1 cellular context compared by ENCODE assay signal in genomic region chr10:22666287-22667092, GRCh38.
A peak's percentile ranks its signal among the peaks of the same experiment; 100 is the strongest.
TF ChIP-seq lines count a peak whose summit lies in the region.

No MANE protein-coding gene starts in this region.

TF ChIP-seq in K562, 482 proteins besides CTCF, POLR2A, EP300 and RAD21 (continued from another document and continues in another):
- TF ChIP-seq, protein P1, sequence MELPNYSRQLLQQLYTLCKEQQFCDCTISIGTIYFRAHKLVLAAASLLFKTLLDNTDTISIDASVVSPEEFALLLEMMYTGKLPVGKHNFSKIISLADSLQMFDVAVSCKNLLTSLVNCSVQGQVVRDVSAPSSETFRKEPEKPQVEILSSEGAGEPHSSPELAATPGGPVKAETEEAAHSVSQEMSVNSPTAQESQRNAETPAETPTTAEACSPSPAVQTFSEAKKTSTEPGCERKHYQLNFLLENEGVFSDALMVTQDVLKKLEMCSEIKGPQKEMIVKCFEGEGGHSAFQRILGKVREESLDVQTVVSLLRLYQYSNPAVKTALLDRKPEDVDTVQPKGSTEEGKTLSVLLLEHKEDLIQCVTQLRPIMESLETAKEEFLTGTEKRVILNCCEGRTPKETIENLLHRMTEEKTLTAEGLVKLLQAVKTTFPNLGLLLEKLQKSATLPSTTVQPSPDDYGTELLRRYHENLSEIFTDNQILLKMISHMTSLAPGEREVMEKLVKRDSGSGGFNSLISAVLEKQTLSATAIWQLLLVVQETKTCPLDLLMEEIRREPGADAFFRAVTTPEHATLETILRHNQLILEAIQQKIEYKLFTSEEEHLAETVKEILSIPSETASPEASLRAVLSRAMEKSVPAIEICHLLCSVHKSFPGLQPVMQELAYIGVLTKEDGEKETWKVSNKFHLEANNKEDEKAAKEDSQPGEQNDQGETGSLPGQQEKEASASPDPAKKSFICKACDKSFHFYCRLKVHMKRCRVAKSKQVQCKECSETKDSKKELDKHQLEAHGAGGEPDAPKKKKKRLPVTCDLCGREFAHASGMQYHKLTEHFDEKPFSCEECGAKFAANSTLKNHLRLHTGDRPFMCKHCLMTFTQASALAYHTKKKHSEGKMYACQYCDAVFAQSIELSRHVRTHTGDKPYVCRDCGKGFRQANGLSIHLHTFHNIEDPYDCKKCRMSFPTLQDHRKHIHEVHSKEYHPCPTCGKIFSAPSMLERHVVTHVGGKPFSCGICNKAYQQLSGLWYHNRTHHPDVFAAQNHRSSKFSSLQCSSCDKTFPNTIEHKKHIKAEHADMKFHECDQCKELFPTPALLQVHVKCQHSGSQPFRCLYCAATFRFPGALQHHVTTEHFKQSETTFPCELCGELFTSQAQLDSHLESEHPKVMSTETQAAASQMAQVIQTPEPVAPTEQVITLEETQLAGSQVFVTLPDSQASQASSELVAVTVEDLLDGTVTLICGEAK (IDR thresholded peaks at IDR 0.05), result peak; percentile 47
- TF ChIP-seq, protein P1 (CRISPR knock-in tag; IDR thresholded peaks at IDR 0.05), result no peak
- TF ChIP-seq, protein P2, sequence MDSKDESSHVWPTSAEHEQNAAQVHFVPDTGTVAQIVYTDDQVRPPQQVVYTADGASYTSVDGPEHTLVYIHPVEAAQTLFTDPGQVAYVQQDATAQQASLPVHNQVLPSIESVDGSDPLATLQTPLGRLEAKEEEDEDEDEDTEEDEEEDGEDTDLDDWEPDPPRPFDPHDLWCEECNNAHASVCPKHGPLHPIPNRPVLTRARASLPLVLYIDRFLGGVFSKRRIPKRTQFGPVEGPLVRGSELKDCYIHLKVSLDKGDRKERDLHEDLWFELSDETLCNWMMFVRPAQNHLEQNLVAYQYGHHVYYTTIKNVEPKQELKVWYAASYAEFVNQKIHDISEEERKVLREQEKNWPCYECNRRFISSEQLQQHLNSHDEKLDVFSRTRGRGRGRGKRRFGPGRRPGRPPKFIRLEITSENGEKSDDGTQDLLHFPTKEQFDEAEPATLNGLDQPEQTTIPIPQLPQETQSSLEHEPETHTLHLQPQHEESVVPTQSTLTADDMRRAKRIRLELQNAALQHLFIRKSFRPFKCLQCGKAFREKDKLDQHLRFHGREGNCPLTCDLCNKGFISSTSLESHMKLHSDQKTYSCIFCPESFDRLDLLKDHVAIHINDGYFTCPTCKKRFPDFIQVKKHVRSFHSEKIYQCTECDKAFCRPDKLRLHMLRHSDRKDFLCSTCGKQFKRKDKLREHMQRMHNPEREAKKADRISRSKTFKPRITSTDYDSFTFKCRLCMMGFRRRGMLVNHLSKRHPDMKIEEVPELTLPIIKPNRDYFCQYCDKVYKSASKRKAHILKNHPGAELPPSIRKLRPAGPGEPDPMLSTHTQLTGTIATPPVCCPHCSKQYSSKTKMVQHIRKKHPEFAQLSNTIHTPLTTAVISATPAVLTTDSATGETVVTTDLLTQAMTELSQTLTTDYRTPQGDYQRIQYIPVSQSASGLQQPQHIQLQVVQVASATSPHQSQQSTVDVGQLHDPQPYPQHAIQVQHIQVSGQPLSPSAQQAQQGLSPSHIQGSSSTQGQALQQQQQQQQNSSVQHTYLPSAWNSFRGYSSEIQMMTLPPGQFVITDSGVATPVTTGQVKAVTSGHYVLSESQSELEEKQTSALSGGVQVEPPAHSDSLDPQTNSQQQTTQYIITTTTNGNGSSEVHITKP (IDR thresholded peaks at IDR 0.05; ENCODE audit: partially characterized antibody), result peak; percentile 83
- no peak for TF ChIP-seq GTF2E2 (tag; IDR thresholded peaks at IDR 0.05)
- no peak for TF ChIP-seq SNIP1 (IDR thresholded peaks at IDR 0.05; ENCODE audit: low read depth)
- TF ChIP-seq, protein P3, sequence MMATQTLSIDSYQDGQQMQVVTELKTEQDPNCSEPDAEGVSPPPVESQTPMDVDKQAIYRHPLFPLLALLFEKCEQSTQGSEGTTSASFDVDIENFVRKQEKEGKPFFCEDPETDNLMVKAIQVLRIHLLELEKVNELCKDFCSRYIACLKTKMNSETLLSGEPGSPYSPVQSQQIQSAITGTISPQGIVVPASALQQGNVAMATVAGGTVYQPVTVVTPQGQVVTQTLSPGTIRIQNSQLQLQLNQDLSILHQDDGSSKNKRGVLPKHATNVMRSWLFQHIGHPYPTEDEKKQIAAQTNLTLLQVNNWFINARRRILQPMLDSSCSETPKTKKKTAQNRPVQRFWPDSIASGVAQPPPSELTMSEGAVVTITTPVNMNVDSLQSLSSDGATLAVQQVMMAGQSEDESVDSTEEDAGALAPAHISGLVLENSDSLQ (IDR thresholded peaks at IDR 0.05), result 0 out of 2 replicates have a peak, but pooled peaks have one; percentile 9
- peak; percentile 49; the same call in 1 of the 2 replicates for TF ChIP-seq ZEB2 (IDR thresholded peaks at IDR 0.05)
- 0 out of 4 replicates have a peak, but pooled peaks of 1 of the 2 experiments have one; percentile 35 for TF ChIP-seq SIN3A (IDR thresholded peaks at IDR 0.05; ENCODE audit: borderline replicate concordance in 2 of 2, control insufficient read depth in 1 of 2, low read depth in 2 of 2, low read length in 2 of 2)
- no peak for TF ChIP-seq SRSF1 (IDR thresholded peaks at IDR 0.05; ENCODE audit: low read depth, low read length)
- TF ChIP-seq BACH1 (tag; IDR thresholded peaks at IDR 0.05), result no peak
- TF ChIP-seq HNRNPLL (IDR thresholded peaks at IDR 0.05; ENCODE audit: low read depth, low read length, poor library complexity, severe bottlenecking), result peak; percentile 47
- peak; percentile 59; the same call in 1 of the 2 replicates for TF ChIP-seq LEF1 (IDR thresholded peaks at IDR 0.05)
- peak; percentile 83 for TF ChIP-seq DPF2 (IDR thresholded peaks at IDR 0.05)
- TF ChIP-seq SOX6 (IDR thresholded peaks at IDR 0.05), result 0 out of 2 replicates have a peak, but pooled peaks have one; percentile 26
- TF ChIP-seq, protein P4, sequence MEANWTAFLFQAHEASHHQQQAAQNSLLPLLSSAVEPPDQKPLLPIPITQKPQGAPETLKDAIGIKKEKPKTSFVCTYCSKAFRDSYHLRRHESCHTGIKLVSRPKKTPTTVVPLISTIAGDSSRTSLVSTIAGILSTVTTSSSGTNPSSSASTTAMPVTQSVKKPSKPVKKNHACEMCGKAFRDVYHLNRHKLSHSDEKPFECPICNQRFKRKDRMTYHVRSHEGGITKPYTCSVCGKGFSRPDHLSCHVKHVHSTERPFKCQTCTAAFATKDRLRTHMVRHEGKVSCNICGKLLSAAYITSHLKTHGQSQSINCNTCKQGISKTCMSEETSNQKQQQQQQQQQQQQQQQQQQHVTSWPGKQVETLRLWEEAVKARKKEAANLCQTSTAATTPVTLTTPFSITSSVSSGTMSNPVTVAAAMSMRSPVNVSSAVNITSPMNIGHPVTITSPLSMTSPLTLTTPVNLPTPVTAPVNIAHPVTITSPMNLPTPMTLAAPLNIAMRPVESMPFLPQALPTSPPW (CRISPR knock-in tag; IDR thresholded peaks at IDR 0.05), result 0 out of 2 replicates have a peak, but pooled peaks have one; percentile 12
- TF ChIP-seq, protein P5, sequence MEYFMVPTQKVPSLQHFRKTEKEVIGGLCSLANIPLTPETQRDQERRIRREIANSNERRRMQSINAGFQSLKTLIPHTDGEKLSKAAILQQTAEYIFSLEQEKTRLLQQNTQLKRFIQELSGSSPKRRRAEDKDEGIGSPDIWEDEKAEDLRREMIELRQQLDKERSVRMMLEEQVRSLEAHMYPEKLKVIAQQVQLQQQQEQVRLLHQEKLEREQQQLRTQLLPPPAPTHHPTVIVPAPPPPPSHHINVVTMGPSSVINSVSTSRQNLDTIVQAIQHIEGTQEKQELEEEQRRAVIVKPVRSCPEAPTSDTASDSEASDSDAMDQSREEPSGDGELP (CRISPR knock-in tag; IDR thresholded peaks at IDR 0.05; ENCODE audit: borderline replicate concordance), result peak; percentile 16; the same call in 1 of the 2 replicates
- TF ChIP-seq MBD1 (CRISPR knock-in tag; IDR thresholded peaks at IDR 0.05), result no peak
- TF ChIP-seq GABPA (tag; conservative IDR thresholded peaks at IDR 0.05; ENCODE audit: low read depth), result peak; percentile 52
- TF ChIP-seq, protein P6, sequence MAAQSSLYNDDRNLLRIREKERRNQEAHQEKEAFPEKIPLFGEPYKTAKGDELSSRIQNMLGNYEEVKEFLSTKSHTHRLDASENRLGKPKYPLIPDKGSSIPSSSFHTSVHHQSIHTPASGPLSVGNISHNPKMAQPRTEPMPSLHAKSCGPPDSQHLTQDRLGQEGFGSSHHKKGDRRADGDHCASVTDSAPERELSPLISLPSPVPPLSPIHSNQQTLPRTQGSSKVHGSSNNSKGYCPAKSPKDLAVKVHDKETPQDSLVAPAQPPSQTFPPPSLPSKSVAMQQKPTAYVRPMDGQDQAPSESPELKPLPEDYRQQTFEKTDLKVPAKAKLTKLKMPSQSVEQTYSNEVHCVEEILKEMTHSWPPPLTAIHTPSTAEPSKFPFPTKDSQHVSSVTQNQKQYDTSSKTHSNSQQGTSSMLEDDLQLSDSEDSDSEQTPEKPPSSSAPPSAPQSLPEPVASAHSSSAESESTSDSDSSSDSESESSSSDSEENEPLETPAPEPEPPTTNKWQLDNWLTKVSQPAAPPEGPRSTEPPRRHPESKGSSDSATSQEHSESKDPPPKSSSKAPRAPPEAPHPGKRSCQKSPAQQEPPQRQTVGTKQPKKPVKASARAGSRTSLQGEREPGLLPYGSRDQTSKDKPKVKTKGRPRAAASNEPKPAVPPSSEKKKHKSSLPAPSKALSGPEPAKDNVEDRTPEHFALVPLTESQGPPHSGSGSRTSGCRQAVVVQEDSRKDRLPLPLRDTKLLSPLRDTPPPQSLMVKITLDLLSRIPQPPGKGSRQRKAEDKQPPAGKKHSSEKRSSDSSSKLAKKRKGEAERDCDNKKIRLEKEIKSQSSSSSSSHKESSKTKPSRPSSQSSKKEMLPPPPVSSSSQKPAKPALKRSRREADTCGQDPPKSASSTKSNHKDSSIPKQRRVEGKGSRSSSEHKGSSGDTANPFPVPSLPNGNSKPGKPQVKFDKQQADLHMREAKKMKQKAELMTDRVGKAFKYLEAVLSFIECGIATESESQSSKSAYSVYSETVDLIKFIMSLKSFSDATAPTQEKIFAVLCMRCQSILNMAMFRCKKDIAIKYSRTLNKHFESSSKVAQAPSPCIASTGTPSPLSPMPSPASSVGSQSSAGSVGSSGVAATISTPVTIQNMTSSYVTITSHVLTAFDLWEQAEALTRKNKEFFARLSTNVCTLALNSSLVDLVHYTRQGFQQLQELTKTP (IDR thresholded peaks at IDR 0.05; ENCODE audit: low read depth in 1 of 2, partially characterized antibody in 2 of 2), result peak; percentile 30 to 33
- TF ChIP-seq BCLAF1 (IDR thresholded peaks at IDR 0.05; ENCODE audit: borderline replicate concordance in 1 of 2, control insufficient read depth in 1 of 2, low read depth in 2 of 2, low read length in 1 of 2), result peak in 1 of 2 experiments; percentile 69; a peak in 1 of 4 replicates
- no peak for TF ChIP-seq CBFB (CRISPR knock-in tag; IDR thresholded peaks at IDR 0.05)
- peak; percentile 76 for TF ChIP-seq CBFA2T3 (IDR thresholded peaks at IDR 0.05)
- no peak for TF ChIP-seq SMAD1 (IDR thresholded peaks at IDR 0.05; ENCODE audit: low read depth, low read length, partially characterized antibody)
- TF ChIP-seq SMARCC2 (IDR thresholded peaks at IDR 0.05; ENCODE audit: low read depth), result 0 out of 2 replicates have a peak, but pooled peaks have one; percentile 21
- TF ChIP-seq RCOR1 (IDR thresholded peaks at IDR 0.05; ENCODE audit: borderline replicate concordance in 1 of 2, low read depth in 2 of 2, low read length in 2 of 2), result peak in 1 of 2 experiments; percentile 73; a peak in 1 of 4 replicates
